Comparison of ENCODE assay signal across 1 cellular context in the genomic region with DNA sequence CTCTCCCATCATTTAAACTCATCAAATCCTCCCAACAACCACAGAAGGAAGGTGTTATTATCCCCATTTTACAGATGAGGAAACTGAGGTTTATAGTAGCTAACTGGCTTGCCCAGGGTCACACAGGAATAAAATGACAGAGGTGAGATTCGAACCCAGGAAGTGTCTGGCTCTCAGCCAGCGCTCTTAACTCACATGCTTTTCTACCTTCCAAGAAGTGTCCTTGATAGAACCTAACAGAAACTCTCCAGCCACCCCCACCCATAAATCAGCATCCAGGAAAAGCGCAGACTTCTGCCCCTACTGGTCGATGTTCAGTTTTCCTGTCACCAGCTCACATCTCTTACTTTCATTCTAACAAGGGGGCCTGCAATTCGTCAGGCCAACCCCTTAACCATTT.
TF ChIP-seq lines count a peak whose summit lies in the region.

No MANE protein-coding gene starts in this region.

TF ChIP-seq in H1, 55 proteins besides CTCF, POLR2A, EP300 and RAD21:
- TF ChIP-seq GTF2F1 (IDR thresholded peaks at IDR 0.05; ENCODE audit: borderline replicate concordance, low read depth, low read length) (no peak), HDAC2 (IDR thresholded peaks at IDR 0.05; ENCODE audit: borderline replicate concordance in 1 of 2, low read depth in 2 of 2, low read length in 2 of 2) (0 out of 4 replicates have a peak, but pooled peaks of 1 of the 2 experiments have one; percentile 73), KDM1A (IDR thresholded peaks at IDR 0.05; ENCODE audit: borderline replicate concordance, low read length) (peak; percentile 95)
TF ChIP-seq in H1: peak in this region for 2.
